1 cellular context compared by ENCODE assay signal in the genomic region with DNA sequence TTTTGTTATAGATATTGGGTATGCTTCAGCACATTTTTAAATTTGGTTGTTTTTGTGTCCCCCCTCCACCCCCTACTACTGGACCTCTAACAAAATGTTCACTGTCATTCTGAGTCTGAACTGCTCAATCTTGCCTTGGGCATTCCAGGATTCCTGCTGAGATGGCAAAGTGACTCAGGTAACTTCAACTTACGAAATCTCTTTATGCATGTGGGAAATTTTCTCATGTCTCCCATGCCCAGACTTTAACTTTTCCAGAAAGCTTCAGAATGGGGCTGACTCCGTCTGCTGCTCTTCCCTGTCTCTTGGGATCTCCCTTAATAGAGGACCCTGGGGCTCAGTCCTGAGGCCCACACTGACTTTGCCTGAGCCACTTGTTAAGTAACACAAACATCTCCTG.
A peak's percentile ranks its signal among the peaks of the same experiment; 100 is the strongest.
TF ChIP-seq lines count a peak whose summit lies in the region.

No MANE protein-coding gene starts in this region.

TF ChIP-seq in HCT116, 20 proteins besides CTCF, POLR2A, EP300 and RAD21 (continued from another document):
- no peak for TF ChIP-seq EZH2phosphoT487 (IDR thresholded peaks at IDR 0.05; ENCODE audit: borderline replicate concordance)
- no peak for TF ChIP-seq CBX3 (IDR thresholded peaks at IDR 0.05; ENCODE audit: low read depth)
- TF ChIP-seq EZH2 (IDR thresholded peaks at IDR 0.05): no peak
- TF ChIP-seq CEBPB (IDR thresholded peaks at IDR 0.05; ENCODE audit: low read depth): peak; percentile 55
- no peak for TF ChIP-seq ZNF274 (IDR thresholded peaks at IDR 0.05; ENCODE audit: low read depth, low read length)
TF ChIP-seq in HCT116: peak in this region for 1.
